ENCODE assay signal across 1 cellular context in genomic region chr7:67302113-67303039, GRCh38.
A peak's percentile ranks its signal among the peaks of the same experiment; 100 is the strongest.
TF ChIP-seq lines count a peak whose summit lies in the region.

No MANE protein-coding gene starts in this region.

TF ChIP-seq in HepG2, 621 proteins besides CTCF, POLR2A, EP300 and RAD21 (continued from another document and continues in another):
- TF ChIP-seq ZBTB40 (IDR thresholded peaks at IDR 0.05) = no peak
- TF ChIP-seq ZBTB40 (CRISPR knock-in tag; IDR thresholded peaks at IDR 0.05) = no peak
- 0 out of 2 replicates have a peak, but pooled peaks have one; percentile 13 for TF ChIP-seq GFI1 (CRISPR knock-in tag; IDR thresholded peaks at IDR 0.05; ENCODE audit: borderline replicate concordance)
- TF ChIP-seq ZNF484 (CRISPR knock-in tag; IDR thresholded peaks at IDR 0.05; ENCODE audit: borderline replicate concordance, low read depth) = no peak
- TF ChIP-seq ZNF496 (CRISPR knock-in tag; IDR thresholded peaks at IDR 0.05; ENCODE audit: insufficient replicate concordance) = no peak
- TF ChIP-seq KLF16 (CRISPR knock-in tag; IDR thresholded peaks at IDR 0.05) = peak in 1 of 2 experiments; percentile 68; a peak in 2 of 4 replicates
- TF ChIP-seq CHD4 (IDR thresholded peaks at IDR 0.05; ENCODE audit: borderline replicate concordance, low read length) = no peak
- TF ChIP-seq ZNF883 (CRISPR knock-in tag; IDR thresholded peaks at IDR 0.05; ENCODE audit: not compliant biosample characterization) = peak; percentile 62
- TF ChIP-seq PAX8 (CRISPR knock-in tag; IDR thresholded peaks at IDR 0.05; ENCODE audit: borderline replicate concordance) = 0 out of 2 replicates have a peak, but pooled peaks have one; percentile 35
- no peak for TF ChIP-seq NBN (conservative IDR thresholded peaks at IDR 0.05)
- peak; percentile 95 for TF ChIP-seq ATF1 (CRISPR knock-in tag; IDR thresholded peaks at IDR 0.05)
- no peak for TF ChIP-seq NPAS2 (CRISPR knock-in tag; IDR thresholded peaks at IDR 0.05; ENCODE audit: borderline replicate concordance)
- TF ChIP-seq GLMP (CRISPR knock-in tag; IDR thresholded peaks at IDR 0.05; ENCODE audit: borderline replicate concordance) = no peak
- TF ChIP-seq ZSCAN29 (CRISPR knock-in tag; conservative IDR thresholded peaks at IDR 0.05) = peak; percentile 43; the same call in 1 of the 2 replicates
- TF ChIP-seq BORCS8-MEF2B (CRISPR knock-in tag; IDR thresholded peaks at IDR 0.05) = peak; percentile 42; the same call in 1 of the 2 replicates
- 0 out of 2 replicates have a peak, but pooled peaks have one; percentile 40 for TF ChIP-seq AFF4 (CRISPR knock-in tag; IDR thresholded peaks at IDR 0.05)
- no peak for TF ChIP-seq ZNF567 (CRISPR knock-in tag; IDR thresholded peaks at IDR 0.05; ENCODE audit: borderline replicate concordance)
- TF ChIP-seq LBX2 (CRISPR knock-in tag; IDR thresholded peaks at IDR 0.05; ENCODE audit: borderline replicate concordance) = 0 out of 2 replicates have a peak, but pooled peaks have one; percentile 42
- no peak for TF ChIP-seq ZNF646 (CRISPR knock-in tag; IDR thresholded peaks at IDR 0.05)
- TF ChIP-seq GZF1 (CRISPR knock-in tag; IDR thresholded peaks at IDR 0.05) = peak; percentile 38; the same call in 1 of the 2 replicates
- TF ChIP-seq ZNF343 (CRISPR knock-in tag; IDR thresholded peaks at IDR 0.05) = no peak; the same call in 1 of the 2 replicates
- TF ChIP-seq PRDM4 (CRISPR knock-in tag; IDR thresholded peaks at IDR 0.05; ENCODE audit: borderline replicate concordance) = no peak
- TF ChIP-seq MYC (CRISPR knock-in tag; IDR thresholded peaks at IDR 0.05; ENCODE audit: borderline replicate concordance) = peak; percentile 72
- TF ChIP-seq PPARG (CRISPR knock-in tag; conservative IDR thresholded peaks at IDR 0.05) = 0 out of 2 replicates have a peak, but pooled peaks have one; percentile 21
- no peak for TF ChIP-seq ZNF512 (CRISPR knock-in tag; IDR thresholded peaks at IDR 0.05)
